38 cellular contexts compared by ENCODE assay signal in the genomic region with DNA sequence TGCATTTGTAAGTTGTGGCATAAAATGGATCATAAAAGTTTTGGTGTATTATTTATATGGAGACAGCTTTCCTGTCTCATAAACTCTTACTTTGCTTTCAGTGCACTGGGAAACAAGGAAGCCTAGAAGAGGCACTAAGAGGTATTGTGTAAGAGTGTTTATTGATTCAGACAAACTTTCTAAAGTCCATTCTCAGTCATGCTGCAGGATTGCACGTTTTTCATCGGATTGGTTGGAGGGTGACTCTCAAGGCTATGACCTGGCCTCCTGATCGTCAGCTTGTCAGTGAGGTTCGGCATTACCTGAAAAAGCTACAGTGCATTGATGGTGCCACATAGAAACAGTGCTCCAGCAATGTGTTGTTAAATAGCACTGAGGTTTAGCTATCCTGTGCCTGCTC.
"Had no signal": no experiment of that assay in that cellular context is flagged by ENCODE, and none has a peak within 500 bp of the region (broad histone marks: within the 10 kb centered on the region; RNA-seq: fewer than 3 reads in every experiment).

No MANE protein-coding gene starts in this region.

- DNase-seq: activated CD4-positive, alpha-beta memory T cell treated with anti-CD3 and anti-CD28 coated beads, Interleukin-2, amount 10 ng/mL, durations not matched to agents 7 days and 5 days; activated CD4-positive, alpha-beta T cell treated with anti-CD3 and anti-CD28 coated beads for 1 hour; activated CD4-positive, alpha-beta T cell treated with anti-CD3 and anti-CD28 coated beads for 48 hours; activated CD4-positive, CD25-positive, alpha-beta regulatory T cell; activated CD8-positive, alpha-beta memory T cell treated with anti-CD3 and anti-CD28 coated beads for 24 hours; activated CD8-positive, alpha-beta memory T cell treated with anti-CD3 and anti-CD28 coated beads, Interleukin-2, amount 10 ng/mL, durations not matched to agents 7 days and 5 days; activated CD8-positive, alpha-beta memory T cell treated with anti-CD3 and anti-CD28 coated beads, Interleukin-2, amount 50 U/mL, for 48 hours; activated effector memory CD4-positive, alpha-beta T cell treated with Interleukin-2 at 50 U/mL for 16 hours; activated naive CD4-positive, alpha-beta T cell treated with anti-CD3 and anti-CD28 coated beads, Interleukin-2, amount 50 U/mL, for 16 hours; activated naive CD8-positive, alpha-beta T cell treated with anti-CD3 and anti-CD28 coated beads for 36 hours; activated T-cell treated with anti-CD3 and anti-CD28 coated beads, Interleukin-2, amount 50 U/mL, for 48 hours; amniotic stem cell; aorta; brain microvascular endothelial cell; central memory CD4-positive, alpha-beta T cell; Kasumi-1; KG1; MG63; NCI-H1048; NCI-H1105 treated with DMSO at 0.1 percent for 48 hours; NCI-H1436; NCI-H1694; NCI-H1930; NCI-H2081 treated with DMSO at 0.1 percent for 48 hours; NCI-H226; NCI-H446 treated with DMSO at 0.1 percent for 48 hours; NCI-H526; NCI-H748 treated with DMSO at 0.1 percent for 48 hours; PC-9; SIG-M5; T-helper 1 cell; T-helper 2 cell; T-helper 9 cell; WERI-Rb-1 had no signal

- H3K9me3 ChIP-seq: MG63 had no signal

- H3K4me3 ChIP-seq: MG63, PC-9 had no signal

- H3K27ac ChIP-seq: brain microvascular endothelial cell, PC-9, RWPE1, WERI-Rb-1 had no signal

- FAIRE-seq: RCC 7860 had no signal

- H3K4me3 Mint-ChIP-seq: activated CD4-positive, alpha-beta memory T cell treated with anti-CD3 and anti-CD28 coated beads, Interleukin-2, amount 10 ng/mL, durations not matched to agents 7 days and 5 days; activated CD8-positive, alpha-beta memory T cell treated with anti-CD3 and anti-CD28 coated beads, Interleukin-2, amount 10 ng/mL, durations not matched to agents 7 days and 5 days; activated naive CD8-positive, alpha-beta T cell treated with anti-CD3 and anti-CD28 coated beads for 36 hours had no signal

- H3K36me3 ChIP-seq: brain microvascular endothelial cell, MG63, WERI-Rb-1 had no signal

- H3K36me3 Mint-ChIP-seq: activated CD8-positive, alpha-beta memory T cell treated with anti-CD3 and anti-CD28 coated beads, Interleukin-2, amount 10 ng/mL, durations not matched to agents 7 days and 5 days; activated naive CD8-positive, alpha-beta T cell treated with anti-CD3 and anti-CD28 coated beads for 36 hours had no signal

- ATAC-seq: activated CD8-positive, alpha-beta memory T cell treated with anti-CD3 and anti-CD28 coated beads, Interleukin-2, amount 10 ng/mL, durations not matched to agents 7 days and 5 days; Right ventricle myocardium inferior; SK-N-SH treated with all-trans-retinoic acid at 6 μM for 48 hours had no signal

- H3K27ac Mint-ChIP-seq: activated CD4-positive, alpha-beta memory T cell treated with anti-CD3 and anti-CD28 coated beads, Interleukin-2, amount 10 ng/mL, durations not matched to agents 7 days and 5 days; activated CD8-positive, alpha-beta memory T cell treated with anti-CD3 and anti-CD28 coated beads, Interleukin-2, amount 10 ng/mL, durations not matched to agents 7 days and 5 days; activated naive CD8-positive, alpha-beta T cell treated with anti-CD3 and anti-CD28 coated beads for 36 hours had no signal

- H3K4me1 Mint-ChIP-seq: activated CD4-positive, alpha-beta memory T cell treated with anti-CD3 and anti-CD28 coated beads, Interleukin-2, amount 10 ng/mL, durations not matched to agents 7 days and 5 days; activated CD8-positive, alpha-beta memory T cell treated with anti-CD3 and anti-CD28 coated beads, Interleukin-2, amount 10 ng/mL, durations not matched to agents 7 days and 5 days; activated naive CD8-positive, alpha-beta T cell treated with anti-CD3 and anti-CD28 coated beads for 36 hours had no signal

- H3K27me3 ChIP-seq: brain microvascular endothelial cell, MG63 had no signal
